5 cellular contexts compared by ENCODE assay signal in genomic region chr18:11672198-11672597, GRCh38.
"Had no signal": no experiment of that assay in that cellular context is flagged by ENCODE, and none has a peak within 500 bp of the region (broad histone marks: within the 10 kb centered on the region; RNA-seq: fewer than 3 reads in every experiment).

No MANE protein-coding gene starts in this region.

- DNase-seq: GM23248, GOT3, H7, HCEC 1CT, IMR-90 had no signal

- H3K4me3 ChIP-seq: GM23248 had no signal

- H3K27ac ChIP-seq: GM23248 had no signal

- H3K9ac ChIP-seq: GM23248 had no signal
